ENCODE assay signal across 28 cellular contexts in the genomic region with DNA sequence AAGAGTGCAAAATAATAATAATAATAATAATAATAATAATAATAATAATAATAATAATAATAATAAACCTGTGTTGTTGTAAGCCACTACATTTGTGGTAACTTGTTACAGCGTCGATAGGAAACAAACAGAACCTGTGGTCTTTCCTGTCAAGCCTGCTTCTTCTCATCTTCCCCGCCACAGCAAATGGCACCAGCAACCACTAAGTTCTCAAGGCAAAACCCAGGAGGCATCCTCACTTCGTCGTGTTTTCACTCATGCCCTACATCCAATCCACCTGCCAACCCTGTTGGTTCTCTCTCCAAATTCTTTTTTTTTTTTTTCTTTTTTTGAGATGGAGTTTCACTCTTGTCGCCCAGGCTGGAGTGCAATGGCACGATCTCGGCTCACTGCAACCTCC. TPM values are rescaled to one million over a fixed set of nuclear protein-coding genes. Genes with fewer than 3 reads are reported as not detected.
A peak's percentile ranks its signal among the peaks of the same experiment; 100 is the strongest.
DNase-seq lines count a peak whose midpoint lies in the region; ATAC-seq and TF ChIP-seq lines count a peak whose summit lies in the region.
"Had no signal": no experiment of that assay in that cellular context is flagged by ENCODE, and none has a peak within 500 bp of the region (broad histone marks: within the 10 kb centered on the region; RNA-seq: fewer than 3 reads in every experiment).

No MANE protein-coding gene starts in this region.

- WGBS in mammary epithelial cell (ENCODE audit: low coverage, missing lambda C conversion rate), result 97% methylated on average over 6 of the region's 8 CpGs

- no peaks in the 10 kb centered on the region for H3K36me3 Mint-ChIP-seq in CD4-positive, CD25-positive, alpha-beta regulatory T cell
- H3K36me3 Mint-ChIP-seq in WTC11 (peaks cover 4% of the 10 kb centered on the region; the same call in 1 of the 2 replicates), immature natural killer cell (peaks cover 7 to 8% (median 8%) of the 10 kb centered on the region in 3 donors), CD14-positive monocyte (no peaks in the 10 kb centered on the region)

- dilution Hi-C loops in mammary epithelial cell (cut with HindIII; ENCODE audit: low sequenced_read_pairs), result loop anchor here (5.0 to 10.0 kb wide), 3 partner anchors 64 to 198 kb away; partner anchors contain the start of gene ATP2A3

- peak in 1 of 3 donors; percentile 39 for DNase-seq in CD4-positive, CD25-positive, alpha-beta regulatory T cell
- DNase-seq in WTC11 (ENCODE audit: low spot score), result no peak
- peak; percentile 75 to 81 (median 77) for DNase-seq in immature natural killer cell
- DNase-seq in NCI-H1092 (lab: John Stamatoyannopoulos, UW), result no peak
- no peak for DNase-seq in mammary epithelial cell
- no peak for DNase-seq in CD14-positive monocyte (ENCODE audit: low spot score)
- DNase-seq: activated T-cell treated with anti-CD3 and anti-CD28 coated beads, Interleukin-2, amount 50 U/mL, for 4 hours; DMS153; H9; hippocampal formation; mesenchymal stem cell; NCI-H1105 treated with DMSO at 0.1 percent for 48 hours; NCI-H1930; NCI-H526 treated with DMSO at 0.1 percent for 48 hours; SHP77; stimulated activated CD4-positive, alpha-beta T cell treated with anti-CD3 and anti-CD28 coated beads, Interleukin-15, amount 100 ng/mL, for 24 hours; T1000; thyroid gland; WERI-Rb-1 had no signal

- intact Hi-C loops in mammary epithelial cell (cut with micrococcal nuclease) (no loop called here), CD14-positive monocyte (cut with micrococcal nuclease) (loop anchor here in 1 of 2 donors (5.0 to 10.0 kb wide), 2 partner anchors 36 to 58 kb away; partner anchors contain the start of gene ITGAE)

- H3K36me3 ChIP-seq in BLaER1, result no peaks in the 10 kb centered on the region
- no peaks in the 10 kb centered on the region for H3K36me3 ChIP-seq in CD4-positive, CD25-positive, alpha-beta regulatory T cell (ENCODE audit: control insufficient read depth, insufficient read depth, low read length)
- no peaks in the 10 kb centered on the region for H3K36me3 ChIP-seq in mammary epithelial cell (ENCODE audit: insufficient read depth, low read length)
- H3K36me3 ChIP-seq: gastroesophageal sphincter, prostate gland, thyroid gland, WERI-Rb-1 had no signal

- no TSS peak for BruUV-seq in mammary epithelial cell (replicated peaks; lab: Mats Ljungman, UMichigan)

- peak overlapping the region in 2 of 3 donors; percentile 8 to 63 for H3K27ac Mint-ChIP-seq in CD4-positive, CD25-positive, alpha-beta regulatory T cell
- H3K27ac Mint-ChIP-seq in WTC11 (no peak overlapping the region), immature natural killer cell (peak overlapping the region; percentile 78 to 98 (median 92)), CD14-positive monocyte (peak overlapping the region in 2 of 7 donors; percentile 6 to 63)
- H3K27ac Mint-ChIP-seq: H9 had no signal

- H3K27me3 Mint-ChIP-seq in CD4-positive, CD25-positive, alpha-beta regulatory T cell, result no peaks in the 10 kb centered on the region
- H3K27me3 Mint-ChIP-seq in WTC11 (ENCODE audit: low read depth) (no peaks in the 10 kb centered on the region), immature natural killer cell (ENCODE audit: low read depth in 3 of 3) (peaks cover 33 to 39% (median 38%) of the 10 kb centered on the region in 3 donors), CD14-positive monocyte (ENCODE audit: low read depth in 3 of 3) (peaks cover 0 to 3% (median 2%) of the 10 kb centered on the region in 3 donors)
- H3K27me3 Mint-ChIP-seq: activated naive CD8-positive, alpha-beta T cell had no signal

- H3K79me2 ChIP-seq in mammary epithelial cell (ENCODE audit: insufficient read depth, low read length), result no peaks in the 10 kb centered on the region

- no peak for ATAC-seq in CD4-positive, CD25-positive, alpha-beta regulatory T cell (ENCODE audit: low read depth in 2 of 2)
- no peak for ATAC-seq in WTC11
- ATAC-seq in HG03135 (IDR thresholded peaks at IDR 0.05; ENCODE audit: unreplicated experiment), result no peak
- ATAC-seq: activated T-cell treated with anti-CD3 and anti-CD28 coated beads, Interleukin-2, amount 50 U/mL, for 4 hours; gastroesophageal sphincter; left lobe of liver; sciatic nerve had no signal

- TF ChIP-seq CTCF in WTC11 (IDR thresholded peaks at IDR 0.05), result no peak
- TF ChIP-seq CTCF in mammary epithelial cell (conservative IDR thresholded peaks at IDR 0.05 in 1 of 2, IDR thresholded peaks at IDR 0.05 in 1 of 2; ENCODE audit: extremely low read depth in 1 of 2, insufficient read depth in 1 of 2, low read depth in 1 of 2, low read length in 2 of 2), result no peak
- TF ChIP-seq CTCF in CD14-positive monocyte (IDR thresholded peaks at IDR 0.05), result no peak

- no peaks in the 10 kb centered on the region for H3K27me3 ChIP-seq in BLaER1
- no peaks in the 10 kb centered on the region for H3K27me3 ChIP-seq in CD4-positive, CD25-positive, alpha-beta regulatory T cell (ENCODE audit: control insufficient read depth, insufficient read depth, low read length)
- H3K27me3 ChIP-seq in mammary epithelial cell (ENCODE audit: insufficient read depth, low read length), result no peaks in the 10 kb centered on the region
- H3K27me3 ChIP-seq: thyroid gland had no signal

- H3K4me2 ChIP-seq in BLaER1 (peak overlapping the region; percentile 24; the same call in 1 of the 2 replicates), mammary epithelial cell (ENCODE audit: insufficient read depth, low read depth, low read length) (no peak overlapping the region)

- H3K4me3 Mint-ChIP-seq in CD4-positive, CD25-positive, alpha-beta regulatory T cell, result peak overlapping the region in 2 of 4 donors; percentile 2 to 25
- H3K4me3 Mint-ChIP-seq in WTC11 (no peak overlapping the region), immature natural killer cell (peak overlapping the region; percentile 59 to 81 (median 73)), CD14-positive monocyte (no peak overlapping the region)
- H3K4me3 Mint-ChIP-seq: activated T-cell treated with anti-CD3 and anti-CD28 coated beads, Interleukin-2, amount 50 U/mL, for 4 hours; dendritic cell treated with granulocyte-macrophage colony-stimulating factor and Interleukin-4, amounts not matched to agents 40 ng/mL and 50 ng/mL, for 4 days; H9; stimulated activated naive CD8-positive, alpha-beta T cell treated with anti-CD3 and anti-CD28 coated beads, Interleukin-15, Interleukin-2, amounts not matched to agents 100 ng/mL and 50 ng/mL, for 24 hours had no signal

- POLR2A ChIA-PET in WTC11 (lab: Charles Lee), result no interaction called here

- H3K4me3 ChIP-seq in BLaER1 (no peak overlapping the region), mammary epithelial cell (replicated peaks in 1 of 3; ENCODE audit: insufficient read depth in 1 of 3, low read depth in 2 of 3, low read length in 3 of 3) (no peak overlapping the region)
- H3K4me3 ChIP-seq in CD4-positive, CD25-positive, alpha-beta regulatory T cell (ENCODE audit: low read depth, low read length), result no peak overlapping the region
- H3K4me3 ChIP-seq: gastroesophageal sphincter, prostate gland, thyroid gland had no signal

- H4K20me1 ChIP-seq in BLaER1, result no peaks in the 10 kb centered on the region
- no peaks in the 10 kb centered on the region for H4K20me1 ChIP-seq in mammary epithelial cell (ENCODE audit: insufficient read depth, low read length)

- H2AFZ ChIP-seq in mammary epithelial cell (ENCODE audit: low read depth, low read length), result no peak overlapping the region

- no peaks in the 10 kb centered on the region for H3K9me3 ChIP-seq in BLaER1
- no peaks in the 10 kb centered on the region for H3K9me3 ChIP-seq in CD4-positive, CD25-positive, alpha-beta regulatory T cell (ENCODE audit: control insufficient read depth in 2 of 2, low read length in 2 of 2)
- H3K9me3 ChIP-seq in mammary epithelial cell (replicated peaks; ENCODE audit: insufficient read depth, low read length), result no peaks in the 10 kb centered on the region
- H3K9me3 ChIP-seq: prostate gland, thyroid gland had no signal

- no peak overlapping the region for H3K27ac ChIP-seq in BLaER1
- no peak overlapping the region for H3K27ac ChIP-seq in CD4-positive, CD25-positive, alpha-beta regulatory T cell (ENCODE audit: insufficient read depth, low read length, poor library complexity, severe bottlenecking)
- no peak overlapping the region for H3K27ac ChIP-seq in mammary epithelial cell (ENCODE audit: insufficient read depth, low read depth, low read length)
- H3K27ac ChIP-seq: gastroesophageal sphincter, prostate gland, thyroid gland, WERI-Rb-1 had no signal

- H3K9me3 Mint-ChIP-seq in CD4-positive, CD25-positive, alpha-beta regulatory T cell, result peaks cover 0 to 5% (median 0%) of the 10 kb centered on the region in 7 donors
- H3K9me3 Mint-ChIP-seq in WTC11 (peaks cover 9% of the 10 kb centered on the region), immature natural killer cell (no peaks in the 10 kb centered on the region), CD14-positive monocyte (peaks cover 0 to 2% (median 0%) of the 10 kb centered on the region in 7 donors)
- H3K9me3 Mint-ChIP-seq: activated T-cell treated with anti-CD3 and anti-CD28 coated beads, Interleukin-2, amount 50 U/mL, for 4 hours; dendritic cell treated with granulocyte-macrophage colony-stimulating factor and Interleukin-4, amounts not matched to agents 40 ng/mL and 50 ng/mL, for 4 days; stimulated activated naive CD8-positive, alpha-beta T cell treated with anti-CD3 and anti-CD28 coated beads, Interleukin-15, Interleukin-2, amounts not matched to agents 100 ng/mL and 50 ng/mL, for 24 hours had no signal

- in situ Hi-C loops in mammary epithelial cell (cut with MboI; ENCODE audit: low sequenced_read_pairs in 2 of 2), result no loop called here

- H3K9ac ChIP-seq in BLaER1 (no peak overlapping the region), mammary epithelial cell (ENCODE audit: insufficient read depth, low read length) (no peak overlapping the region)

- H3K4me1 ChIP-seq in BLaER1, result peaks cover 73% of the 10 kb centered on the region
- peaks cover 38% of the 10 kb centered on the region for H3K4me1 ChIP-seq in CD4-positive, CD25-positive, alpha-beta regulatory T cell (ENCODE audit: control insufficient read depth, insufficient read depth, low read length, poor library complexity, severe bottlenecking)
- H3K4me1 ChIP-seq in mammary epithelial cell (ENCODE audit: insufficient read depth, low read length), result no peaks in the 10 kb centered on the region
- H3K4me1 ChIP-seq: gastroesophageal sphincter, prostate gland, thyroid gland had no signal

- H3K4me1 Mint-ChIP-seq in CD4-positive, CD25-positive, alpha-beta regulatory T cell, result peaks cover 0 to 74% (median 31%) of the 10 kb centered on the region in 4 donors
- H3K4me1 Mint-ChIP-seq in WTC11 (peaks cover 8% of the 10 kb centered on the region), immature natural killer cell (peaks cover 92 to 94% of the 10 kb centered on the region in 2 donors), CD14-positive monocyte (peaks cover 39% of the 10 kb centered on the region)

- CTCF ChIA-PET in WTC11 (lab: Charles Lee), result interaction anchor here (7.5 kb wide), 1 partner anchor 28 kb away, joined by 45 read pairs; no protein-coding TSS in a partner anchor
- CTCF ChIA-PET in mammary epithelial cell (lab: Charles Lee; ENCODE audit: low non-redundant PET), result no interaction called here

RNA-seq across cellular contexts. Expression of gene ITGAE, which starts 34.2 kb away (rescaled TPM):
- 14.2 TPM for total RNA-seq in CD4-positive, CD25-positive, alpha-beta regulatory T cell
- 10 to 100 TPM; 32.5 to 46.4 (median 38.9) TPM for polyA plus RNA-seq in CD4-positive, CD25-positive, alpha-beta regulatory T cell
- total RNA-seq in WTC11 (2021) (18.6 to 21.3 TPM (median 19.5 TPM) in 3 replicates), mammary epithelial cell (10 to 100 TPM in 1 of 2 donors, 1 to 10 TPM in 1; 5.7 to 21.3 TPM)
- polyA plus RNA-seq in immature natural killer cell (10 to 100 TPM; 68.2 to 81.9 (median 81.8) TPM), mammary epithelial cell (51.9 TPM), CD14-positive monocyte (10 to 100 TPM; 66.6 to 78.8 TPM)
- polyA minus RNA-seq in mammary epithelial cell, result 11.6 TPM

RNA-seq across cellular contexts. Expression of gene HASPIN, which starts 43.1 kb away (rescaled TPM):
- 0.27 TPM for total RNA-seq in CD4-positive, CD25-positive, alpha-beta regulatory T cell
- polyA plus RNA-seq in CD4-positive, CD25-positive, alpha-beta regulatory T cell, result under 1 TPM; 0.07 to 0.53 (median 0.34) TPM
- total RNA-seq in WTC11 (2021), result 30.0 to 30.8 TPM (median 30.4 TPM) in 3 replicates
- under 1 TPM in 2 of 3 donors, not detected in 1; 0.20 to 0.47 TPM for polyA plus RNA-seq in immature natural killer cell
- 1 to 10 TPM; 2.0 to 8.9 TPM for total RNA-seq in mammary epithelial cell
- polyA plus RNA-seq in mammary epithelial cell, result 7.6 TPM
- 15.6 TPM for polyA minus RNA-seq in mammary epithelial cell
- not detected for polyA plus RNA-seq in CD14-positive monocyte

Comparison
In these comparisons a context has a peak if more than half of its experiments do, and no peak if none do; other contexts are left out.
1. DNase-seq: peak in immature natural killer cell (3 of 3); none in WTC11 (single experiment), NCI-H1092 (single experiment), mammary epithelial cell (single experiment) and CD14-positive monocyte (single experiment).
2. H3K4me3 Mint-ChIP-seq: peak in immature natural killer cell (5 of 5); none in WTC11 (single experiment) and CD14-positive monocyte (0 of 2).